In the genomic region with DNA sequence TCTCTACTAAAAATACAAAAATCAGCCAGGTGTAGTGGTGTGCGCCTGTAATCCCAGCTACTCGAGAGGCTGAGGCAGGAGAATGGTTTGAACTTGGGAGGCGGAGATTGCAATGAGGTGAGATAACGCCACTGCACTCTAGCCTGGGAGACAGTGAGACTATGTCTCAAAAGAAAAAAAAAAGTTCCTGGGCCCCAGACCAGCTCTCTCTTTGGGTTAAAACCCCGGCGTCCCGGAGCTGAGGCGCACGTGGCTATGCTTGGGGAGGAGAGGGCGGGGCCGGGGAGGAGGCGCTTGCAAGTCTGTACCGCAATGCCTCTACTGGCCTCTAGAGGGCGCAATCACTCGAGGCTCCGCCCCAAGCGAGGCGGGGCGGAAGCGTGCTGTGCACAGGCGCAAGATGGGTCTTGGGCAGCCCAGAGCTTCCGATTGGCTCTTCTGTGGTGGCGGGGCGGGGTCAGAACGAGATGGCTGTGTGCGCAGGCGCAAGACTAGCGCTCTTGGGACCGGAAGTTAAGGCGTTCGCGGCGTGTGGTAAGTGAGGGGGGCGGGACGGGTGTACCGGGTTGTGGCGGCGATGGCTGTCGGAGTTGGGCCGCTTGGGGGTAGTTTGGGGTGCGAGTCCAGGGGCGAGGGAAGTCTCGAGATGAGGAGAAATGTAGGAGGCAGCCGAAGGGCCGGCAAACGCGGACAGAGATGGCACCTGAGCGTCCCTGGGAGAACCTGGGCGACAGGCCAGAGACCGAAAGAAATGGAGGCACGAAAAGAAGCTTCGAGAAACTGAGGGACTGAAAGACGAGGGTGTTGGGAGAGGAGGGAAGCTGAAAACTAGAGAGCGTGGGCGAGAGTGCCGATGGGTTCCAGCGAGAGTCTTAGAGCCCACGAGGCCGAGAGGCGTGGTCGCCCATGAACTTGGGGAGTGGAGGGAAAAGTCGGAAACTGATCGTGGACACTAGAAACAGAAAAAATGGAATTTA, we compare ENCODE assay signal across 8 cellular contexts. TPM values are rescaled to one million over a fixed set of nuclear protein-coding genes. Genes with fewer than 3 reads are reported as not detected.
DNase-seq lines count a peak whose midpoint lies in the region; ATAC-seq and TF ChIP-seq lines count a peak whose summit lies in the region.

A gene with protein sequence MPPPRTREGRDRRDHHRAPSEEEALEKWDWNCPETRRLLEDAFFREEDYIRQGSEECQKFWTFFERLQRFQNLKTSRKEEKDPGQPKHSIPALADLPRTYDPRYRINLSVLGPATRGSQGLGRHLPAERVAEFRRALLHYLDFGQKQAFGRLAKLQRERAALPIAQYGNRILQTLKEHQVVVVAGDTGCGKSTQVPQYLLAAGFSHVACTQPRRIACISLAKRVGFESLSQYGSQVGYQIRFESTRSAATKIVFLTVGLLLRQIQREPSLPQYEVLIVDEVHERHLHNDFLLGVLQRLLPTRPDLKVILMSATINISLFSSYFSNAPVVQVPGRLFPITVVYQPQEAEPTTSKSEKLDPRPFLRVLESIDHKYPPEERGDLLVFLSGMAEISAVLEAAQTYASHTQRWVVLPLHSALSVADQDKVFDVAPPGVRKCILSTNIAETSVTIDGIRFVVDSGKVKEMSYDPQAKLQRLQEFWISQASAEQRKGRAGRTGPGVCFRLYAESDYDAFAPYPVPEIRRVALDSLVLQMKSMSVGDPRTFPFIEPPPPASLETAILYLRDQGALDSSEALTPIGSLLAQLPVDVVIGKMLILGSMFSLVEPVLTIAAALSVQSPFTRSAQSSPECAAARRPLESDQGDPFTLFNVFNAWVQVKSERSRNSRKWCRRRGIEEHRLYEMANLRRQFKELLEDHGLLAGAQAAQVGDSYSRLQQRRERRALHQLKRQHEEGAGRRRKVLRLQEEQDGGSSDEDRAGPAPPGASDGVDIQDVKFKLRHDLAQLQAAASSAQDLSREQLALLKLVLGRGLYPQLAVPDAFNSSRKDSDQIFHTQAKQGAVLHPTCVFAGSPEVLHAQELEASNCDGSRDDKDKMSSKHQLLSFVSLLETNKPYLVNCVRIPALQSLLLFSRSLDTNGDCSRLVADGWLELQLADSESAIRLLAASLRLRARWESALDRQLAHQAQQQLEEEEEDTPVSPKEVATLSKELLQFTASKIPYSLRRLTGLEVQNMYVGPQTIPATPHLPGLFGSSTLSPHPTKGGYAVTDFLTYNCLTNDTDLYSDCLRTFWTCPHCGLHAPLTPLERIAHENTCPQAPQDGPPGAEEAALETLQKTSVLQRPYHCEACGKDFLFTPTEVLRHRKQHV (plus strand): TSS at position 497 of the 977 bp plus-strand sequence. CDS start 3,716 bp downstream, outside the sequence.

- H3K4me3 Mint-ChIP-seq in activated T-cell treated with anti-CD3 and anti-CD28 coated beads, Interleukin-2, amount 50 U/mL, for 24 hours: peak within 1 kb of the TSS; percentile 98

- H3K4me1 Mint-ChIP-seq in activated T-cell treated with anti-CD3 and anti-CD28 coated beads, Interleukin-2, amount 50 U/mL, for 24 hours (ENCODE audit: low read depth): peaks cover 46% of the 10 kb centered on the region

- no peaks in the 10 kb centered on the region for H3K27me3 Mint-ChIP-seq in activated T-cell treated with anti-CD3 and anti-CD28 coated beads, Interleukin-2, amount 50 U/mL, for 24 hours

- peaks cover 3% of the 10 kb centered on the region for H3K9me3 Mint-ChIP-seq in activated T-cell treated with anti-CD3 and anti-CD28 coated beads, Interleukin-2, amount 50 U/mL, for 24 hours

- peak within 1 kb of the TSS; percentile 89 for H3K4me3 ChIP-seq in mucosa of stomach (ENCODE audit: low read length)

- no peaks in the 10 kb centered on the region for H3K9me3 ChIP-seq in mucosa of stomach (ENCODE audit: control insufficient read depth, low read length)

- no peaks in the 10 kb centered on the region for H3K27me3 ChIP-seq in mucosa of stomach (ENCODE audit: control insufficient read depth, insufficient read depth, low read length)

- ATAC-seq in GM21717 (IDR thresholded peaks at IDR 0.05; ENCODE audit: unreplicated experiment): peak; percentile 86

- H3K27ac Mint-ChIP-seq in activated T-cell treated with anti-CD3 and anti-CD28 coated beads, Interleukin-2, amount 50 U/mL, for 24 hours: peak within 1 kb of the TSS; percentile 99

- peak within 1 kb of the TSS; percentile 89 for H3K9ac ChIP-seq in mucosa of stomach (ENCODE audit: low read length)

- H3K36me3 ChIP-seq in mucosa of stomach (ENCODE audit: control insufficient read depth, insufficient read depth, low read length): no peaks in the 10 kb centered on the region

- H3K36me3 Mint-ChIP-seq in activated T-cell treated with anti-CD3 and anti-CD28 coated beads, Interleukin-2, amount 50 U/mL, for 24 hours (ENCODE audit: low read depth): peaks cover 48% of the 10 kb centered on the region

- peaks cover 5% of the 10 kb centered on the region for H3K4me1 ChIP-seq in mucosa of stomach (ENCODE audit: control insufficient read depth, insufficient read depth, low read length)

- DNase-seq in DMS79 (lab: John Stamatoyannopoulos, UW) (peak; percentile 96), KG1 (lab: John Stamatoyannopoulos, UW) (peak; percentile 99), erythroblast (lab: John Stamatoyannopoulos, UW) (peak; percentile 100)
- peak; percentile 100 for DNase-seq in activated T-cell treated with anti-CD3 and anti-CD28 coated beads, Interleukin-2, amount 50 U/mL, for 24 hours
- DNase-seq in stimulated activated CD8-positive, alpha-beta memory T cell treated with anti-CD3 and anti-CD28 coated beads, Interleukin-7, amount 100 ng/mL, for 1 hour (ENCODE audit: low read depth in 2 of 2): peak; percentile 98 to 99

- TF ChIP-seq POLR2A in erythroblast (IDR thresholded peaks at IDR 0.05; ENCODE audit: low read length): peak; percentile 89

TF ChIP-seq in PFSK-1, 5 proteins besides CTCF, POLR2A, EP300 and RAD21:
- peak; percentile 77; the same call in 1 of the 2 replicates for TF ChIP-seq TAF1 (IDR thresholded peaks at IDR 0.05; ENCODE audit: borderline replicate concordance, insufficient read depth, low read length)
- TF ChIP-seq FOXP2 (optimal IDR thresholded peaks at IDR 0.05; ENCODE audit: borderline replicate concordance, extremely low read depth, extremely low read length, insufficient read depth): peak; percentile 81
- peak; percentile 91 for TF ChIP-seq POLR2AphosphoS5 (IDR thresholded peaks at IDR 0.05; ENCODE audit: low read depth, low read length)
- TF ChIP-seq, protein P1, sequence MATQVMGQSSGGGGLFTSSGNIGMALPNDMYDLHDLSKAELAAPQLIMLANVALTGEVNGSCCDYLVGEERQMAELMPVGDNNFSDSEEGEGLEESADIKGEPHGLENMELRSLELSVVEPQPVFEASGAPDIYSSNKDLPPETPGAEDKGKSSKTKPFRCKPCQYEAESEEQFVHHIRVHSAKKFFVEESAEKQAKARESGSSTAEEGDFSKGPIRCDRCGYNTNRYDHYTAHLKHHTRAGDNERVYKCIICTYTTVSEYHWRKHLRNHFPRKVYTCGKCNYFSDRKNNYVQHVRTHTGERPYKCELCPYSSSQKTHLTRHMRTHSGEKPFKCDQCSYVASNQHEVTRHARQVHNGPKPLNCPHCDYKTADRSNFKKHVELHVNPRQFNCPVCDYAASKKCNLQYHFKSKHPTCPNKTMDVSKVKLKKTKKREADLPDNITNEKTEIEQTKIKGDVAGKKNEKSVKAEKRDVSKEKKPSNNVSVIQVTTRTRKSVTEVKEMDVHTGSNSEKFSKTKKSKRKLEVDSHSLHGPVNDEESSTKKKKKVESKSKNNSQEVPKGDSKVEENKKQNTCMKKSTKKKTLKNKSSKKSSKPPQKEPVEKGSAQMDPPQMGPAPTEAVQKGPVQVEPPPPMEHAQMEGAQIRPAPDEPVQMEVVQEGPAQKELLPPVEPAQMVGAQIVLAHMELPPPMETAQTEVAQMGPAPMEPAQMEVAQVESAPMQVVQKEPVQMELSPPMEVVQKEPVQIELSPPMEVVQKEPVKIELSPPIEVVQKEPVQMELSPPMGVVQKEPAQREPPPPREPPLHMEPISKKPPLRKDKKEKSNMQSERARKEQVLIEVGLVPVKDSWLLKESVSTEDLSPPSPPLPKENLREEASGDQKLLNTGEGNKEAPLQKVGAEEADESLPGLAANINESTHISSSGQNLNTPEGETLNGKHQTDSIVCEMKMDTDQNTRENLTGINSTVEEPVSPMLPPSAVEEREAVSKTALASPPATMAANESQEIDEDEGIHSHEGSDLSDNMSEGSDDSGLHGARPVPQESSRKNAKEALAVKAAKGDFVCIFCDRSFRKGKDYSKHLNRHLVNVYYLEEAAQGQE (IDR thresholded peaks at IDR 0.05; ENCODE audit: insufficient read depth in 1 of 2, low read depth in 2 of 2, low read length in 2 of 2): no peak
- no peak; the same call in 1 of the 2 replicates for TF ChIP-seq SIN3A (IDR thresholded peaks at IDR 0.05; ENCODE audit: borderline replicate concordance, insufficient read depth, low read length)

RNA-seq across cellular contexts. Expression of the gene that starts here (rescaled TPM):
- polyA plus RNA-seq in PFSK-1 (2012; ENCODE audit: insufficient read length, low read depth): 36.1 TPM

Comparison
In these comparisons a context has a peak if more than half of its experiments do, and no peak if none do; other contexts are left out.
1. Peak in every context shown above with its lines: DNase-seq, ATAC-seq and H3K4me3 ChIP-seq.